In genomic region chr11:12968101-12968500, GRCh38 we compare ENCODE assay signal across 21 cellular contexts. TPM values are rescaled to one million over a fixed set of nuclear protein-coding genes. Genes with fewer than 3 reads are reported as not detected.
DNase-seq lines count a peak whose midpoint lies in the region; ATAC-seq, FAIRE-seq and TF ChIP-seq lines count a peak whose summit lies in the region.
"Had no signal": no experiment of that assay in that cellular context is flagged by ENCODE, and none has a peak within 500 bp of the region (broad histone marks: within the 10 kb centered on the region; RNA-seq: fewer than 3 reads in every experiment).

No MANE protein-coding gene starts in this region.

- H3K4me3 ChIP-seq in bronchial epithelial cell (ENCODE audit: low read depth, low read length) = no peak overlapping the region
- no peak overlapping the region for H3K4me3 ChIP-seq in mesenchymal stem cell (ENCODE audit: insufficient read depth in 1 of 2, low read depth in 1 of 2, low read length in 2 of 2)
- H3K4me3 ChIP-seq: BLaER1 treated with 17β-estradiol and CSF1 and Interleukin-3, amounts not matched to agents 10 nM and 100 nM; SJSA1 had no signal

- no peak overlapping the region for H3K4me2 ChIP-seq in mesenchymal stem cell (ENCODE audit: low read length, poor library complexity, severe bottlenecking)
- H3K4me2 ChIP-seq: BLaER1 treated with 17β-estradiol and CSF1 and Interleukin-3, amounts not matched to agents 10 nM and 100 nM had no signal

- peak overlapping the region; percentile 60 for H2AK5ac ChIP-seq in mesenchymal stem cell (ENCODE audit: low read length, severe bottlenecking)

- no peak overlapping the region for H4K8ac ChIP-seq in mesenchymal stem cell (ENCODE audit: low read length)

- no peaks in the 10 kb centered on the region for H3K9me3 ChIP-seq in mesenchymal stem cell (ENCODE audit: control insufficient read depth, low read length)
- H3K9me3 ChIP-seq: SJSA1 had no signal

- 61% methylated on average over 1 of the region's 1 CpG for WGBS in mesenchymal stem cell

- H3K9ac ChIP-seq in mesenchymal stem cell (ENCODE audit: low read length) = no peak overlapping the region
- H3K9ac ChIP-seq: BLaER1 treated with 17β-estradiol and CSF1 and Interleukin-3, amounts not matched to agents 10 nM and 100 nM had no signal

- no peak overlapping the region for H3K14ac ChIP-seq in mesenchymal stem cell (ENCODE audit: low read length in 2 of 2)

- no peak overlapping the region for H2BK12ac ChIP-seq in mesenchymal stem cell (ENCODE audit: low read length in 2 of 2)

- no peaks in the 10 kb centered on the region for H3K79me1 ChIP-seq in mesenchymal stem cell (replicated peaks; ENCODE audit: low read length, poor library complexity, severe bottlenecking)

- no peak for TF ChIP-seq CTCF in bronchial epithelial cell (IDR thresholded peaks at IDR 0.05; ENCODE audit: insufficient read depth, low read length, severe bottlenecking)

- H3K27me3 ChIP-seq in bronchial epithelial cell (ENCODE audit: control insufficient read depth, insufficient read depth, low read length) (no peaks in the 10 kb centered on the region), mesenchymal stem cell (ENCODE audit: control insufficient read depth in 1 of 2, insufficient read depth in 1 of 2, low read length in 2 of 2) (peaks cover 0 to 40% of the 10 kb centered on the region in 2 experiments)
- H3K27me3 ChIP-seq: BLaER1 treated with 17β-estradiol and CSF1 and Interleukin-3, amounts not matched to agents 10 nM and 100 nM had no signal

- H2BK120ac ChIP-seq in mesenchymal stem cell (ENCODE audit: low read depth, low read length) = no peak overlapping the region

- H3K36me3 ChIP-seq in bronchial epithelial cell (ENCODE audit: control insufficient read depth, insufficient read depth, low read length) (peaks cover 8% of the 10 kb centered on the region), mesenchymal stem cell (ENCODE audit: control insufficient read depth in 1 of 2, insufficient read depth in 2 of 2, low read depth in 1 of 2, low read length in 2 of 2) (no peaks in the 10 kb centered on the region)
- H3K36me3 ChIP-seq: BLaER1 treated with 17β-estradiol and CSF1 and Interleukin-3, amounts not matched to agents 10 nM and 100 nM; SJSA1 had no signal

- DNase-seq in EH (ENCODE audit: low read depth) (peak; percentile 39), M059J (ENCODE audit: low read depth) (peak; percentile 50), bronchial epithelial cell (ENCODE audit: low read depth) (peak; percentile 82), mesenchymal stem cell (no peak), epidermal melanocyte (ENCODE audit: insufficient read length, low spot score) (no peak)
- DNase-seq: CD8-positive, alpha-beta memory T cell; HFFc6; MV-4-11; NCI-H1694 treated with DMSO at 0.1 percent for 48 hours; NCI-H2227 treated with DMSO at 0.1 percent for 48 hours; NCI-H510A treated with DMSO at 0.1 percent for 48 hours; NCI-H774; SW 1271 had no signal

- peaks cover 11% of the 10 kb centered on the region for H3K4me1 ChIP-seq in mesenchymal stem cell (ENCODE audit: control insufficient read depth, insufficient read depth, low read depth, low read length)
- H3K4me1 ChIP-seq: SJSA1 had no signal

- peak overlapping the region; percentile 57 for H3K27ac ChIP-seq in mesenchymal stem cell (ENCODE audit: low read length, poor library complexity, severe bottlenecking)
- H3K27ac ChIP-seq: BLaER1 treated with 17β-estradiol and CSF1 and Interleukin-3, amounts not matched to agents 10 nM and 100 nM; SJSA1 had no signal

- no peak overlapping the region for H2BK5ac ChIP-seq in mesenchymal stem cell (ENCODE audit: low read depth, low read length, poor library complexity, severe bottlenecking)

- H2BK15ac ChIP-seq in mesenchymal stem cell (ENCODE audit: low read depth, poor library complexity, severe bottlenecking) = no peak overlapping the region

- no peak overlapping the region for H3K23ac ChIP-seq in mesenchymal stem cell (ENCODE audit: low read length in 2 of 2)

- H3K4ac ChIP-seq in mesenchymal stem cell (ENCODE audit: low read depth in 1 of 2, low read length in 2 of 2) = no peak overlapping the region

- no peak overlapping the region for H4K91ac ChIP-seq in mesenchymal stem cell (ENCODE audit: low read length)

- no peak for FAIRE-seq in bronchial epithelial cell (lab: Jason Lieb, UNC)
- FAIRE-seq: D721Med, H54 had no signal

- ATAC-seq in HG03280 (IDR thresholded peaks at IDR 0.05; ENCODE audit: unreplicated experiment) = no peak
- no peak for ATAC-seq in HG03108 (IDR thresholded peaks at IDR 0.05; ENCODE audit: unreplicated experiment)
- ATAC-seq in GM21515 (IDR thresholded peaks at IDR 0.05; ENCODE audit: unreplicated experiment) = no peak

- no peak overlapping the region for H3K18ac ChIP-seq in mesenchymal stem cell (ENCODE audit: low read depth in 1 of 2, low read length in 2 of 2)

- no peak overlapping the region for H2AFZ ChIP-seq in mesenchymal stem cell (ENCODE audit: low read depth, low read length)

RNA-seq across cellular contexts. Expression of gene RASSF10, which starts 41.0 kb away (rescaled TPM):
- total RNA-seq in M059J (2014; rRNA removed; shearing (Covaris generic)) = not detected in 2 replicates
- 2.1 and 2.4 TPM in 2 replicates for total RNA-seq in bronchial epithelial cell
- polyA plus RNA-seq in mesenchymal stem cell (2013, experiment 1 of 2) = not detected
- not detected for polyA plus RNA-seq in mesenchymal stem cell (2013, experiment 2 of 2)
- total RNA-seq: CD8-positive, alpha-beta memory T cell; HFFc6; OCI-LY7; SJSA1 had no signal
- polyA plus RNA-seq: CD8-positive, alpha-beta memory T cell had no signal

Comparison
In these comparisons a context has a peak if more than half of its experiments do, and no peak if none do; other contexts are left out.
1. DNase-seq: peak in EH (single experiment), M059J (single experiment) and bronchial epithelial cell (single experiment); none in mesenchymal stem cell (single experiment) and epidermal melanocyte (single experiment).